Comparison of ENCODE assay signal across 1 cellular context in genomic region chr17:77101521-77102410, GRCh38.
TF ChIP-seq lines count a peak whose summit lies in the region.

No MANE protein-coding gene starts in this region.

TF ChIP-seq in HepG2, 621 proteins besides CTCF, POLR2A, EP300 and RAD21 (continues in another document):
- TF ChIP-seq ZNF101 (CRISPR knock-in tag; IDR thresholded peaks at IDR 0.05; ENCODE audit: borderline replicate concordance, low read depth): no peak
- TF ChIP-seq ZNF619 (CRISPR knock-in tag; IDR thresholded peaks at IDR 0.05): no peak
- peak; percentile 60; the same call in 1 of the 2 replicates for TF ChIP-seq GATAD2A (CRISPR knock-in tag; IDR thresholded peaks at IDR 0.05)
- no peak for TF ChIP-seq FIP1L1 (IDR thresholded peaks at IDR 0.05; ENCODE audit: borderline replicate concordance, insufficient read depth, low read depth, low read length)
- TF ChIP-seq EZH2 (conservative IDR thresholded peaks at IDR 0.05; ENCODE audit: low read depth, low read length): no peak
- no peak for TF ChIP-seq RFXANK (CRISPR knock-in tag; IDR thresholded peaks at IDR 0.05)
- TF ChIP-seq CAMTA2 (CRISPR knock-in tag; IDR thresholded peaks at IDR 0.05; ENCODE audit: borderline replicate concordance): no peak
- TF ChIP-seq PLRG1 (conservative IDR thresholded peaks at IDR 0.05): no peak
- no peak for TF ChIP-seq MLLT10 (CRISPR knock-in tag; IDR thresholded peaks at IDR 0.05)
- no peak for TF ChIP-seq ZNF12 (CRISPR knock-in tag; IDR thresholded peaks at IDR 0.05)
- TF ChIP-seq NFIC (IDR thresholded peaks at IDR 0.05; ENCODE audit: low read length): peak; percentile 61; the same call in 1 of the 2 replicates
- no peak for TF ChIP-seq SNRNP70 (IDR thresholded peaks at IDR 0.05; ENCODE audit: low read depth, low read length)
- TF ChIP-seq, protein P1, sequence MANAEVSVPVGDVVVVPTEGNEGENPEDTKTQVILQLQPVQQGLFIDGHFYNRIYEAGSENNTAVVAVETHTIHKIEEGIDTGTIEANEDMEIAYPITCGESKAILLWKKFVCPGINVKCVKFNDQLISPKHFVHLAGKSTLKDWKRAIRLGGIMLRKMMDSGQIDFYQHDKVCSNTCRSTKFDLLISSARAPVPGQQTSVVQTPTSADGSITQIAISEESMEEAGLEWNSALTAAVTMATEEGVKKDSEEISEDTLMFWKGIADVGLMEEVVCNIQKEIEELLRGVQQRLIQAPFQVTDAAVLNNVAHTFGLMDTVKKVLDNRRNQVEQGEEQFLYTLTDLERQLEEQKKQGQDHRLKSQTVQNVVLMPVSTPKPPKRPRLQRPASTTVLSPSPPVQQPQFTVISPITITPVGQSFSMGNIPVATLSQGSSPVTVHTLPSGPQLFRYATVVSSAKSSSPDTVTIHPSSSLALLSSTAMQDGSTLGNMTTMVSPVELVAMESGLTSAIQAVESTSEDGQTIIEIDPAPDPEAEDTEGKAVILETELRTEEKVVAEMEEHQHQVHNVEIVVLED (CRISPR knock-in tag; IDR thresholded peaks at IDR 0.05; ENCODE audit: borderline replicate concordance): 0 out of 2 replicates have a peak, but pooled peaks have one; percentile 0
- TF ChIP-seq SRY (CRISPR knock-in tag; IDR thresholded peaks at IDR 0.05): no peak
- no peak for TF ChIP-seq TEAD2 (CRISPR knock-in tag; IDR thresholded peaks at IDR 0.05)
- TF ChIP-seq, protein P2, sequence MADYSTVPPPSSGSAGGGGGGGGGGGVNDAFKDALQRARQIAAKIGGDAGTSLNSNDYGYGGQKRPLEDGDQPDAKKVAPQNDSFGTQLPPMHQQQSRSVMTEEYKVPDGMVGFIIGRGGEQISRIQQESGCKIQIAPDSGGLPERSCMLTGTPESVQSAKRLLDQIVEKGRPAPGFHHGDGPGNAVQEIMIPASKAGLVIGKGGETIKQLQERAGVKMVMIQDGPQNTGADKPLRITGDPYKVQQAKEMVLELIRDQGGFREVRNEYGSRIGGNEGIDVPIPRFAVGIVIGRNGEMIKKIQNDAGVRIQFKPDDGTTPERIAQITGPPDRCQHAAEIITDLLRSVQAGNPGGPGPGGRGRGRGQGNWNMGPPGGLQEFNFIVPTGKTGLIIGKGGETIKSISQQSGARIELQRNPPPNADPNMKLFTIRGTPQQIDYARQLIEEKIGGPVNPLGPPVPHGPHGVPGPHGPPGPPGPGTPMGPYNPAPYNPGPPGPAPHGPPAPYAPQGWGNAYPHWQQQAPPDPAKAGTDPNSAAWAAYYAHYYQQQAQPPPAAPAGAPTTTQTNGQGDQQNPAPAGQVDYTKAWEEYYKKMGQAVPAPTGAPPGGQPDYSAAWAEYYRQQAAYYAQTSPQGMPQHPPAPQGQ (CRISPR knock-in tag; IDR thresholded peaks at IDR 0.05; ENCODE audit: borderline replicate concordance): no peak
- TF ChIP-seq ZNF282 (IDR thresholded peaks at IDR 0.05; ENCODE audit: partially characterized antibody): no peak
- no peak for TF ChIP-seq TOPORS (CRISPR knock-in tag; IDR thresholded peaks at IDR 0.05)
- no peak; the same call in 1 of the 2 replicates for TF ChIP-seq ZNF878 (CRISPR knock-in tag; IDR thresholded peaks at IDR 0.05)
- TF ChIP-seq SALL1 (CRISPR knock-in tag; IDR thresholded peaks at IDR 0.05): no peak; the same call in 1 of the 2 replicates
- no peak for TF ChIP-seq CBX2 (IDR thresholded peaks at IDR 0.05; ENCODE audit: low read depth, low read length)
- no peak for TF ChIP-seq CBX2 (CRISPR knock-in tag; IDR thresholded peaks at IDR 0.05; ENCODE audit: low read depth)
- TF ChIP-seq, protein P3, sequence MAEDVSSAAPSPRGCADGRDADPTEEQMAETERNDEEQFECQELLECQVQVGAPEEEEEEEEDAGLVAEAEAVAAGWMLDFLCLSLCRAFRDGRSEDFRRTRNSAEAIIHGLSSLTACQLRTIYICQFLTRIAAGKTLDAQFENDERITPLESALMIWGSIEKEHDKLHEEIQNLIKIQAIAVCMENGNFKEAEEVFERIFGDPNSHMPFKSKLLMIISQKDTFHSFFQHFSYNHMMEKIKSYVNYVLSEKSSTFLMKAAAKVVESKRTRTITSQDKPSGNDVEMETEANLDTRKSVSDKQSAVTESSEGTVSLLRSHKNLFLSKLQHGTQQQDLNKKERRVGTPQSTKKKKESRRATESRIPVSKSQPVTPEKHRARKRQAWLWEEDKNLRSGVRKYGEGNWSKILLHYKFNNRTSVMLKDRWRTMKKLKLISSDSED (CRISPR knock-in tag; IDR thresholded peaks at IDR 0.05): no peak
- no peak for TF ChIP-seq ZNF451 (CRISPR knock-in tag; IDR thresholded peaks at IDR 0.05)
- TF ChIP-seq, protein P4, sequence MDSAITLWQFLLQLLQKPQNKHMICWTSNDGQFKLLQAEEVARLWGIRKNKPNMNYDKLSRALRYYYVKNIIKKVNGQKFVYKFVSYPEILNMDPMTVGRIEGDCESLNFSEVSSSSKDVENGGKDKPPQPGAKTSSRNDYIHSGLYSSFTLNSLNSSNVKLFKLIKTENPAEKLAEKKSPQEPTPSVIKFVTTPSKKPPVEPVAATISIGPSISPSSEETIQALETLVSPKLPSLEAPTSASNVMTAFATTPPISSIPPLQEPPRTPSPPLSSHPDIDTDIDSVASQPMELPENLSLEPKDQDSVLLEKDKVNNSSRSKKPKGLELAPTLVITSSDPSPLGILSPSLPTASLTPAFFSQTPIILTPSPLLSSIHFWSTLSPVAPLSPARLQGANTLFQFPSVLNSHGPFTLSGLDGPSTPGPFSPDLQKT (CRISPR knock-in tag; IDR thresholded peaks at IDR 0.05; ENCODE audit: borderline replicate concordance): no peak
- no peak for TF ChIP-seq TBP (CRISPR knock-in tag; IDR thresholded peaks at IDR 0.05)
- TF ChIP-seq, protein P5, sequence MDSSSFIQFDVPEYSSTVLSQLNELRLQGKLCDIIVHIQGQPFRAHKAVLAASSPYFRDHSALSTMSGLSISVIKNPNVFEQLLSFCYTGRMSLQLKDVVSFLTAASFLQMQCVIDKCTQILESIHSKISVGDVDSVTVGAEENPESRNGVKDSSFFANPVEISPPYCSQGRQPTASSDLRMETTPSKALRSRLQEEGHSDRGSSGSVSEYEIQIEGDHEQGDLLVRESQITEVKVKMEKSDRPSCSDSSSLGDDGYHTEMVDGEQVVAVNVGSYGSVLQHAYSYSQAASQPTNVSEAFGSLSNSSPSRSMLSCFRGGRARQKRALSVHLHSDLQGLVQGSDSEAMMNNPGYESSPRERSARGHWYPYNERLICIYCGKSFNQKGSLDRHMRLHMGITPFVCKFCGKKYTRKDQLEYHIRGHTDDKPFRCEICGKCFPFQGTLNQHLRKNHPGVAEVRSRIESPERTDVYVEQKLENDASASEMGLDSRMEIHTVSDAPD (CRISPR knock-in tag; IDR thresholded peaks at IDR 0.05): peak; percentile 72; the same call in 1 of the 2 replicates
- no peak for TF ChIP-seq RAD51 (IDR thresholded peaks at IDR 0.05; ENCODE audit: borderline replicate concordance)
- TF ChIP-seq ZBTB2 (CRISPR knock-in tag; IDR thresholded peaks at IDR 0.05; ENCODE audit: low read depth): no peak
- no peak for TF ChIP-seq PRDM4 (CRISPR knock-in tag; IDR thresholded peaks at IDR 0.05; ENCODE audit: borderline replicate concordance)
- 0 out of 2 replicates have a peak, but pooled peaks have one; percentile 53 for TF ChIP-seq ZNF607 (CRISPR knock-in tag; IDR thresholded peaks at IDR 0.05; ENCODE audit: borderline replicate concordance)
- peak; percentile 75 for TF ChIP-seq ZNF652 (CRISPR knock-in tag; IDR thresholded peaks at IDR 0.05; ENCODE audit: borderline replicate concordance, low read depth)
- TF ChIP-seq DMAP1 (CRISPR knock-in tag; IDR thresholded peaks at IDR 0.05): no peak
- no peak for TF ChIP-seq NPAS2 (CRISPR knock-in tag; IDR thresholded peaks at IDR 0.05; ENCODE audit: borderline replicate concordance)
- TF ChIP-seq, protein P6, sequence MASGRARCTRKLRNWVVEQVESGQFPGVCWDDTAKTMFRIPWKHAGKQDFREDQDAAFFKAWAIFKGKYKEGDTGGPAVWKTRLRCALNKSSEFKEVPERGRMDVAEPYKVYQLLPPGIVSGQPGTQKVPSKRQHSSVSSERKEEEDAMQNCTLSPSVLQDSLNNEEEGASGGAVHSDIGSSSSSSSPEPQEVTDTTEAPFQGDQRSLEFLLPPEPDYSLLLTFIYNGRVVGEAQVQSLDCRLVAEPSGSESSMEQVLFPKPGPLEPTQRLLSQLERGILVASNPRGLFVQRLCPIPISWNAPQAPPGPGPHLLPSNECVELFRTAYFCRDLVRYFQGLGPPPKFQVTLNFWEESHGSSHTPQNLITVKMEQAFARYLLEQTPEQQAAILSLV (CRISPR knock-in tag; IDR thresholded peaks at IDR 0.05; ENCODE audit: borderline replicate concordance): no peak
- TF ChIP-seq U2AF2 (IDR thresholded peaks at IDR 0.05; ENCODE audit: low read depth, low read length): no peak
- no peak for TF ChIP-seq MXD3 (CRISPR knock-in tag; IDR thresholded peaks at IDR 0.05)
- TF ChIP-seq ZNF543 (CRISPR knock-in tag; IDR thresholded peaks at IDR 0.05): no peak
- no peak for TF ChIP-seq ZBTB40 (IDR thresholded peaks at IDR 0.05)
- no peak for TF ChIP-seq ZBTB40 (CRISPR knock-in tag; IDR thresholded peaks at IDR 0.05)
